In the genomic region with DNA sequence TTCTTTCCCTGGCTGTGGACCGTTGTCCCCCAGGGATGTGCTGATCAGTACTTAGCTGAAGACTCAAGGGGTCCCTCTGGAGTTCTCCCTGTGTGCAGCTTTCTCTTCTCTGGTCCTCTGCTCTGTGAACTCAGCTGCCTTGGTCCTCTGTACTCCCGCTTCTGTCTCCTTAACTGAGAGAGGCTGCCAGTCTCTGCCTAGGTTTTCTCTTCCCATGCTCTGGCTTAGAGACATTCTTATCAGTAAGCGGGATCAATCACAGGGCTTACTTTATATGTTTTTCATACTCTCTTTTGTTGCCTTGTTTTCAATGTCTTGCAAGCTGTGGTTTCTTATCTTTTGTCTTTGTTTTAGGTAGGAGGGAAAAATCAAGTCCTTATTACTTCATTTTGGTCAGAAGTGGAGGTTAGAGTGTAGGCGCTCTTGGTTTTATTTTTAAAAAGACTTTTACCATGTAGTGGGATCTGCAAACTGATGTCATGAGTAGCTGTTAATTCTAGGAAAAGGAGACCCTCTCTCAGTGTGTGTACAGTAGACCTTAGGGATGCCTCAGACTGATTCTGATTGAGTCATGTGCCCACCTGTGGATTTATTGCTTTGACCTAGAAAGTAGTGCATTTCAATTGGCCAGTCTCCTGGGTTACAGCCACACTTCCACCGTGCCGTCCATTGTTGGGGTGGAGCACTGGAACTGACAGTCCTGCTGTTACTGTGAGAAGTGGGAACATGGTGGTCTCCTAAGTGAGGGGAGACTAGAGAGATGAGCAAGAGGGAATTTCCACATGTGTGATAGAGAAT, we compare ENCODE assay signal across 11 cellular contexts. TPM values are rescaled to one million over a fixed set of nuclear protein-coding genes. Genes with fewer than 3 reads are reported as not detected.
DNase-seq lines count a peak whose midpoint lies in the region; ATAC-seq and TF ChIP-seq lines count a peak whose summit lies in the region.
"Had no signal": no experiment of that assay in that cellular context is flagged by ENCODE, and none has a peak within 500 bp of the region (broad histone marks: within the 10 kb centered on the region; RNA-seq: fewer than 3 reads in every experiment).

No MANE protein-coding gene starts in this region.

- H3K4me3 ChIP-seq in vagina = no peak overlapping the region

- peaks cover 8% of the 10 kb centered on the region for H3K36me3 Mint-ChIP-seq in T-helper 17 cell (ENCODE audit: low read depth)
- peaks cover 12% of the 10 kb centered on the region for H3K36me3 Mint-ChIP-seq in endothelial cell (ENCODE audit: low read depth, unreplicated experiment)

- H3K27me3 Mint-ChIP-seq in T-helper 17 cell (no peaks in the 10 kb centered on the region), endothelial cell (ENCODE audit: unreplicated experiment) (peaks cover 3% of the 10 kb centered on the region)

- no peaks in the 10 kb centered on the region for H3K36me3 ChIP-seq in vagina

- H3K4me3 Mint-ChIP-seq in T-helper 17 cell (no peak overlapping the region), endothelial cell (ENCODE audit: unreplicated experiment) (peak overlapping the region; percentile 5)

- H3K27ac ChIP-seq in vagina = no peak overlapping the region
- H3K27ac ChIP-seq in caudate nucleus (ENCODE audit: low read depth, low read length) = no peak overlapping the region

- no peaks in the 10 kb centered on the region for H3K27me3 ChIP-seq in vagina

- no peaks in the 10 kb centered on the region for H3K4me1 ChIP-seq in vagina

- no peaks in the 10 kb centered on the region for H3K9me3 Mint-ChIP-seq in endothelial cell (ENCODE audit: unreplicated experiment)

- no peak for TF ChIP-seq CTCF in endothelial cell (IDR thresholded peaks at IDR 0.05; ENCODE audit: unreplicated experiment)
- no peak for TF ChIP-seq CTCF in vagina (IDR thresholded peaks at IDR 0.05)

- ATAC-seq in T-helper 17 cell = no peak
- ATAC-seq in HG02571 (IDR thresholded peaks at IDR 0.05; ENCODE audit: unreplicated experiment) = no peak

- peak overlapping the region; percentile 67 for H3K27ac Mint-ChIP-seq in T-helper 17 cell
- no peak overlapping the region for H3K27ac Mint-ChIP-seq in endothelial cell (ENCODE audit: unreplicated experiment)

- peaks cover 16% of the 10 kb centered on the region for H3K4me1 Mint-ChIP-seq in T-helper 17 cell
- H3K4me1 Mint-ChIP-seq in endothelial cell (ENCODE audit: unreplicated experiment) = peaks cover 12% of the 10 kb centered on the region

- TF ChIP-seq POLR2A in vagina (IDR thresholded peaks at IDR 0.05) = no peak

- H3K9me3 ChIP-seq in T-helper 17 cell (ENCODE audit: control insufficient read depth, low read length, poor library complexity, severe bottlenecking) (no peaks in the 10 kb centered on the region), vagina (no peaks in the 10 kb centered on the region)

- intact Hi-C loops in vagina (cut with DNase I) = no loop called here

- peak; percentile 61 for DNase-seq in activated CD8-positive, alpha-beta memory T cell treated with anti-CD3 and anti-CD28 coated beads, Interleukin-2, amount 50 U/mL, for 48 hours
- DNase-seq in activated CD8-positive, alpha-beta memory T cell treated with anti-CD3 and anti-CD28 coated beads for 24 hours = no peak
- DNase-seq in T-helper 17 cell (no peak), endothelial cell (ENCODE audit: low spot score) (peak; percentile 5), vagina (ENCODE audit: extremely low spot score in 2 of 2) (no peak), caudate nucleus (lab: John Stamatoyannopoulos, UW) (no peak)
- DNase-seq in stimulated activated CD8-positive, alpha-beta memory T cell treated with anti-CD3 and anti-CD28 coated beads, Interleukin-4, amount 100 ng/mL, for 48 hours = peak; percentile 52
- DNase-seq: EL, IMR-90, NCI-H1930 had no signal

RNA-seq across cellular contexts. Expression of a gene that starts 46.6 kb away (rescaled TPM):
- total RNA-seq in T-helper 17 cell = 100 to 1,000 TPM; 104 to 105 TPM
- total RNA-seq in endothelial cell (ENCODE audit: unreplicated experiment) = 190 TPM
- total RNA-seq in vagina = 98.0 TPM

RNA-seq across cellular contexts. Expression of a gene that starts 46.7 kb away (rescaled TPM):
- total RNA-seq in T-helper 17 cell (10 to 100 TPM; 10.8 to 11.1 TPM), endothelial cell (ENCODE audit: unreplicated experiment) (14.1 TPM), vagina (13.0 TPM)

Comparison
In these comparisons a context has a peak if more than half of its experiments do, and no peak if none do; other contexts are left out.
1. DNase-seq: peak in activated CD8-positive, alpha-beta memory T cell treated with anti-CD3 and anti-CD28 coated beads, Interleukin-2, amount 50 U/mL, for 48 hours (single experiment), endothelial cell (single experiment) and stimulated activated CD8-positive, alpha-beta memory T cell treated with anti-CD3 and anti-CD28 coated beads, Interleukin-4, amount 100 ng/mL, for 48 hours (single experiment); none in activated CD8-positive, alpha-beta memory T cell treated with anti-CD3 and anti-CD28 coated beads for 24 hours (single experiment), T-helper 17 cell (0 of 3), vagina (0 of 2) and caudate nucleus (0 of 61).